ENCODE assay signal across 1 cellular context in genomic region chr1:62783736-62784508, GRCh38.
TF ChIP-seq lines count a peak whose summit lies in the region.

Gene ATG4C, plus strand, starts transcription at chr1:62784132. Its CDS starts 19,655 bp downstream, at chr1:62803787.

TF ChIP-seq in HepG2, 621 proteins besides CTCF, POLR2A, EP300 and RAD21 (continued from another document and continues in another):
- TF ChIP-seq ZNF280D (CRISPR knock-in tag; IDR thresholded peaks at IDR 0.05) (0 out of 2 replicates have a peak, but pooled peaks have one; percentile 35), REPIN1 (CRISPR knock-in tag; IDR thresholded peaks at IDR 0.05; ENCODE audit: borderline replicate concordance, low read depth) (0 out of 2 replicates have a peak, but pooled peaks have one; percentile 34), ARID2 (CRISPR knock-in tag; IDR thresholded peaks at IDR 0.05; ENCODE audit: borderline replicate concordance) (no peak), ZSCAN9 (CRISPR knock-in tag; IDR thresholded peaks at IDR 0.05; ENCODE audit: borderline replicate concordance) (peak; percentile 66; the same call in 1 of the 2 replicates), ASH2L (IDR thresholded peaks at IDR 0.05; ENCODE audit: insufficient read length, low read depth, low read length) (peak; percentile 98), ZNF331 (CRISPR knock-in tag; IDR thresholded peaks at IDR 0.05) (peak; percentile 53), ELF1 (CRISPR knock-in tag; IDR thresholded peaks at IDR 0.05) (peak; percentile 99), ZUFSP (CRISPR knock-in tag; IDR thresholded peaks at IDR 0.05; ENCODE audit: borderline replicate concordance) (no peak), RNF2 (conservative IDR thresholded peaks at IDR 0.05; ENCODE audit: low read depth) (0 out of 2 replicates have a peak, but pooled peaks have one; percentile 55), TAF1 (CRISPR knock-in tag; IDR thresholded peaks at IDR 0.05) (peak; percentile 75), SKIL (CRISPR knock-in tag; IDR thresholded peaks at IDR 0.05; ENCODE audit: borderline replicate concordance) (no peak), ARID5B (CRISPR knock-in tag; IDR thresholded peaks at IDR 0.05) (peak; percentile 53; the same call in 1 of the 2 replicates), XRCC5 (optimal IDR thresholded peaks at IDR 0.05; ENCODE audit: low read length) (peak; percentile 53), GLI4 (CRISPR knock-in tag; IDR thresholded peaks at IDR 0.05; ENCODE audit: borderline replicate concordance) (no peak), RBFOX2 (IDR thresholded peaks at IDR 0.05; ENCODE audit: low read depth, low read length) (peak; percentile 77), ZNF12 (CRISPR knock-in tag; IDR thresholded peaks at IDR 0.05) (0 out of 2 replicates have a peak, but pooled peaks have one; percentile 58), ZNF530 (CRISPR knock-in tag; IDR thresholded peaks at IDR 0.05; ENCODE audit: low read depth) (no peak), DMAP1 (CRISPR knock-in tag; IDR thresholded peaks at IDR 0.05) (peak; percentile 87), SNAPC4 (CRISPR knock-in tag; IDR thresholded peaks at IDR 0.05) (peak; percentile 72; the same call in 1 of the 2 replicates), ZNF710 (CRISPR knock-in tag; IDR thresholded peaks at IDR 0.05; ENCODE audit: borderline replicate concordance) (peak; percentile 68; the same call in 1 of the 2 replicates), CEBPB (IDR thresholded peaks at IDR 0.05; ENCODE audit: borderline replicate concordance, low read depth, low read length) (no peak), ARNT2 (CRISPR knock-in tag; IDR thresholded peaks at IDR 0.05; ENCODE audit: low read depth) (peak; percentile 66), ZMYM4 (CRISPR knock-in tag; IDR thresholded peaks at IDR 0.05) (peak; percentile 91), ZNF260 (CRISPR knock-in tag; IDR thresholded peaks at IDR 0.05; ENCODE audit: borderline replicate concordance, low read depth) (no peak), PLSCR1 (CRISPR knock-in tag; IDR thresholded peaks at IDR 0.05; ENCODE audit: borderline replicate concordance) (no peak), TCF7L2 (IDR thresholded peaks at IDR 0.05; ENCODE audit: low read depth, low read length) (no peak), RCOR2 (CRISPR knock-in tag; IDR thresholded peaks at IDR 0.05) (peak; percentile 16; the same call in 1 of the 2 replicates), REXO4 (CRISPR knock-in tag; IDR thresholded peaks at IDR 0.05; ENCODE audit: borderline replicate concordance) (no peak), KDM5A (IDR thresholded peaks at IDR 0.05; ENCODE audit: borderline replicate concordance, low read length) (peak; percentile 88; the same call in 1 of the 2 replicates), ATF1 (CRISPR knock-in tag; IDR thresholded peaks at IDR 0.05) (peak; percentile 91), ZBTB21 (CRISPR knock-in tag; IDR thresholded peaks at IDR 0.05) (peak; percentile 65; the same call in 1 of the 2 replicates), STAG1 (CRISPR knock-in tag; IDR thresholded peaks at IDR 0.05) (0 out of 2 replicates have a peak, but pooled peaks have one; percentile 2), GATAD1 (CRISPR knock-in tag; IDR thresholded peaks at IDR 0.05) (peak; percentile 91), KAT8 (CRISPR knock-in tag; IDR thresholded peaks at IDR 0.05) (peak; percentile 90), NFYC (CRISPR knock-in tag; IDR thresholded peaks at IDR 0.05) (peak; percentile 69), GTF2F1 (IDR thresholded peaks at IDR 0.05; ENCODE audit: low read length) (no peak), ZFP36L1 (CRISPR knock-in tag; IDR thresholded peaks at IDR 0.05) (no peak), PHF21A (CRISPR knock-in tag; IDR thresholded peaks at IDR 0.05) (peak; percentile 68; the same call in 1 of the 2 replicates), MXD1 (CRISPR knock-in tag; IDR thresholded peaks at IDR 0.05) (0 out of 2 replicates have a peak, but pooled peaks have one; percentile 24)
